ENCODE assay signal across 8 cellular contexts in the genomic region with DNA sequence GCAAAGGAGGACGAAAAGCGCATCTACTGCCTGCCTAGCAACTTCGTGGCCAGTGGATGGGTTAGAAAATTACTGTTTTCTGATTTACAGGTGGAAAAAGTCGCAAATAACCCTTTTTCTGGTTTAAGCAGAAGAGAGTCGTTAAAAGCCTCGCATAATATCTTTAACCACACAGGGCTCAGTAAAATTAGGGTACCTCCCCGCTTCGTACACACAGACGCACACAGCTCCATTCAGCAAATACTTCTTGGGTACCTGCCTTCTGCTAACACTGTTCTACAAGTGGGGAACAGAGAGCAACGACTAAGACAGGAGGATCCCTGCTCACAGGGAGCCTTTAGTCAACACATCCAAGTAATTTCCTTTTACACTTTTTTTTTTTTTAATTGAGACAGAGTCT. TPM values are rescaled to one million over a fixed set of nuclear protein-coding genes. Genes with fewer than 3 reads are reported as not detected.
DNase-seq lines count a peak whose midpoint lies in the region; ATAC-seq, FAIRE-seq and TF ChIP-seq lines count a peak whose summit lies in the region.

No MANE protein-coding gene starts in this region.

- peaks cover 30% of the 10 kb centered on the region for H3K79me2 ChIP-seq in DND-41 (ENCODE audit: insufficient read depth, low read length)

- H3K4me3 Mint-ChIP-seq in endodermal cell = peak overlapping the region; percentile 90

- peak overlapping the region; percentile 92 for H3K4me2 ChIP-seq in DND-41 (ENCODE audit: insufficient read depth, low read length)

- H3K27me3 ChIP-seq in DND-41 (ENCODE audit: insufficient read depth, low read length, poor library complexity) (no peaks in the 10 kb centered on the region), endodermal cell (ENCODE audit: control insufficient read depth, insufficient read depth, low read length, poor library complexity, severe bottlenecking) (no peaks in the 10 kb centered on the region), pancreas (no peaks in the 10 kb centered on the region)

- H3K27ac Mint-ChIP-seq in endodermal cell = peak overlapping the region; percentile 83

- H3K9me3 ChIP-seq in DND-41 (ENCODE audit: insufficient read depth, low read length, severe bottlenecking) (no peaks in the 10 kb centered on the region), endodermal cell (ENCODE audit: control insufficient read depth, low read length) (no peaks in the 10 kb centered on the region), pancreas (no peaks in the 10 kb centered on the region)

- H3K9ac ChIP-seq in DND-41 (ENCODE audit: low read depth, low read length) (peak overlapping the region; percentile 95), endodermal cell (ENCODE audit: extremely low read depth, low read length, poor library complexity, severe bottlenecking) (peak overlapping the region; percentile 49)

- H3K4me3 ChIP-seq in DND-41 (ENCODE audit: low read depth in 1 of 2, low read length in 2 of 2) (peak overlapping the region; percentile 51 to 80), endodermal cell (ENCODE audit: low read length) (peak overlapping the region; percentile 89), pancreas (peak overlapping the region; percentile 51 to 89 (median 70))

- intact Hi-C loops in pancreas (cut with DNase I) (no loop called here), posterior vena cava (cut with DNase I) (no loop called here)

- ATAC-seq in DND-41 (ENCODE audit: insufficient read depth, low read depth) = peak; percentile 29; the same call in 1 of the 3 replicates
- ATAC-seq in GM21528 (IDR thresholded peaks at IDR 0.05; ENCODE audit: low FRiP score, unreplicated experiment) = peak; percentile 8
- ATAC-seq in pancreas = peak in 1 of 4 donors; percentile 4

- DNase-seq in DND-41 (peak; percentile 8), RKO (ENCODE audit: low spot score) (peak; percentile 43), endodermal cell (no peak), pancreas (no peak), NCI-H2081 treated with DMSO at 0.1 percent for 48 hours (lab: John Stamatoyannopoulos, UW) (no peak), posterior vena cava (ENCODE audit: low spot score) (no peak), DMS153 treated with DMSO at 0.1 percent for 48 hours (lab: John Stamatoyannopoulos, UW; ENCODE audit: unreplicated experiment) (no peak)

- peaks cover 12% of the 10 kb centered on the region for H3K27me3 Mint-ChIP-seq in endodermal cell (ENCODE audit: insufficient read depth)

- peaks cover 7% of the 10 kb centered on the region for H3K36me3 Mint-ChIP-seq in endodermal cell (ENCODE audit: low read depth)

- no peak for FAIRE-seq in pancreas (lab: Jason Lieb, UNC)

- WGBS in endodermal cell (ENCODE audit: insufficient coverage in 1 of 2, insufficient read length in 1 of 2), 2 experiments = 25 to 31% methylated on average over 10 of the region's 10 CpGs
- WGBS in pancreas, 2 donors = 1 to 3% methylated on average over 10 of the region's 10 CpGs

- H3K4me1 Mint-ChIP-seq in endodermal cell = peaks cover 2% of the 10 kb centered on the region

- TF ChIP-seq CTCF in DND-41 (IDR thresholded peaks at IDR 0.05; ENCODE audit: borderline replicate concordance, extremely low read depth, low read length, poor library complexity, severe bottlenecking) (no peak), endodermal cell (conservative IDR thresholded peaks at IDR 0.05) (no peak), pancreas (IDR thresholded peaks at IDR 0.05) (no peak)

- H3K27ac ChIP-seq in DND-41 (ENCODE audit: low read length) = peak overlapping the region; percentile 85
- H3K27ac ChIP-seq in endodermal cell (ENCODE audit: low read depth, low read length) = no peak overlapping the region
- H3K27ac ChIP-seq in pancreas = peak overlapping the region in 3 of 4 donors; percentile 73 to 80 (median 78)

- H3K36me3 ChIP-seq in DND-41 (ENCODE audit: insufficient read depth, low read length) (peaks cover 24% of the 10 kb centered on the region), endodermal cell (ENCODE audit: control insufficient read depth, insufficient read depth, low read length) (no peaks in the 10 kb centered on the region), pancreas (peaks cover 0 to 5% (median 0%) of the 10 kb centered on the region in 3 donors)

- peaks cover under 1% of the 10 kb centered on the region for H3K9me3 Mint-ChIP-seq in endodermal cell

- peak overlapping the region; percentile 99 for H2AFZ ChIP-seq in DND-41 (ENCODE audit: low read depth, low read length)

- H3K4me1 ChIP-seq in DND-41 (ENCODE audit: insufficient read depth, low read length) (peaks cover 26% of the 10 kb centered on the region), endodermal cell (ENCODE audit: control insufficient read depth, insufficient read depth, low read length) (no peaks in the 10 kb centered on the region), pancreas (peaks cover 0 to 4% (median 0%) of the 10 kb centered on the region in 3 donors)

- no peaks in the 10 kb centered on the region for H4K20me1 ChIP-seq in DND-41 (ENCODE audit: insufficient read depth, low read length)

RNA-seq across cellular contexts. Expression of a gene that starts 0.7 kb away (rescaled TPM):
- 10 to 100 TPM; 25.9 to 26.9 TPM for total RNA-seq in endodermal cell
- polyA plus RNA-seq in endodermal cell (2013, experiment 1 of 2) = 21.5 TPM
- 18.7 TPM for polyA plus RNA-seq in endodermal cell (2013, experiment 2 of 2)
- 1 to 10 TPM; 3.1 to 8.8 (median 4.4) TPM for total RNA-seq in pancreas
- polyA plus RNA-seq in pancreas = 10 to 100 TPM in 1 of 2 donors, 1 to 10 TPM in 1; 8.7 to 11.5 TPM
- total RNA-seq in posterior vena cava = 1 to 10 TPM; 7.3 to 8.6 TPM

RNA-seq across cellular contexts. Expression of a gene that starts 45.8 kb away (rescaled TPM):
- total RNA-seq in endodermal cell = 10 to 100 TPM in 1 of 2 donors, under 1 TPM in 1; 0.49 to 14.0 TPM
- 24.0 TPM for polyA plus RNA-seq in endodermal cell (2013, experiment 1 of 2)
- 23.0 TPM for polyA plus RNA-seq in endodermal cell (2013, experiment 2 of 2)
- total RNA-seq in pancreas = under 1 TPM in 2 of 6 donors, not detected in 4; 0.09 TPM
- polyA plus RNA-seq in pancreas = under 1 TPM in 1 of 2 donors, not detected in 1; 0.21 TPM
- total RNA-seq in posterior vena cava = under 1 TPM; 0.14 to 0.19 TPM

Comparison
In these comparisons a context has a peak if more than half of its experiments do, and no peak if none do; other contexts are left out.
1. DNase-seq: peak in DND-41 (single experiment) and RKO (single experiment); none in endodermal cell (single experiment), pancreas (0 of 6), NCI-H2081 treated with DMSO at 0.1 percent for 48 hours (single experiment), posterior vena cava (single experiment) and DMS153 treated with DMSO at 0.1 percent for 48 hours (single experiment).
2. Peak in every context shown above with its lines, with median percentiles within 50 percentile points of each other: H3K4me3 ChIP-seq.